22 cellular contexts compared by ENCODE assay signal in the genomic region with DNA sequence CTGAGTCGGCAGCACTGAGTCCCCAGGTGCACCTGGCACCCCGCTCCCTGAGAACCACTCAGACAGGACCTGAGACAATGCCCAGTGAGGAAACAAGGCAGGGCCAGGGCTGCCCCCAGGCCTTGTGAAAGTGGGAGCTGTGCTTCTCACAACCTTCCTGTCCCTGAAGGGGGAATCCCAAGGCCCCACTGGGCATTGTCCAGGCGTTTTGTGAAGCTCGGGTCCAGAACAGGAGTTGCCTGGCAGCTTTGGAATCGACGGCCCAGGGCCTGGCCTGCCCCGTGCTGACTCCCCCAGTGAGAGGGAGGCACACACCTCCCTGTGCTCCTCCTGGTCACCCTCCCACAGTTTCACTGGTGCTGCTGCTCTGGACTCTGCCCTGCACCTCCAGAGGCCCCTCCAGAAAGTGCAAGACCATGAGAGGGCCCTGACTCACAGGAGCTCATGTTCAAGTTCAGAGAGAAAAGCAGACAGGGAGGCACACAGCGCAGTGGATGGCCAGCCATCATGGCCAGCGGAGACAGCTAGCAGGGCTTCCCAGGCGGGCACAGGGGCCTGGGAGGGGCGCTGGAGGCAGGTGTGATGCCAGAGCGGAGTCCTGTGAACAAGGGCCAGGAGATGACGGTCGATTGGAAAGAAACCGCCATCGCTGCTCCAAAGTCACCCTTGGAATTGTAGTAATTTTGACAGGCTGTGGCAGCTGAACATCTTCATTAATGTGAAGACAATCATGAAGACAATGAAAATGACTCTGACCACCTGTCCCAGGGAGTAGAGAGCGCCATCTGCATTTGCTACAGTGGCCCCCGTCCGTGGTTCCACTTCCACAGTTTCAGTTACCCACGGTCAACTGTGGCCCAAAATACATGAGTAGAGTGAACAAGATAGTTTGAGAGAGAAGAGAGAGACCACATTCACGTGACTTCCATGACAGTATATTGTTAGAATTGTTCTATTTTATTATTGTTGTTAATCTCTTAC.
A peak's percentile ranks its signal among the peaks of the same experiment; 100 is the strongest.
DNase-seq lines count a peak whose midpoint lies in the region; ATAC-seq, FAIRE-seq and TF ChIP-seq lines count a peak whose summit lies in the region.
"Had no signal": no experiment of that assay in that cellular context is flagged by ENCODE, and none has a peak within 500 bp of the region (broad histone marks: within the 10 kb centered on the region; RNA-seq: fewer than 3 reads in every experiment).

No MANE protein-coding gene starts in this region.

- CTCF ChIA-PET in HepG2 (lab: Yijun Ruan, JAX; ENCODE audit: low intra/inter-chr PET ratio, low total read pairs) (no interaction called here), H1 (lab: Charles Lee; ENCODE audit: partially characterized antibody) (interaction anchor here (0.9 to 3.0 kb wide), 5 partner anchors 11 to 69 kb away, joined by 3 to 18 read pairs (median 4); no protein-coding TSS in a partner anchor)

- H3K79me1 ChIP-seq in H1 (ENCODE audit: low read depth, low read length): no peaks in the 10 kb centered on the region

- H4K20me1 ChIP-seq in HepG2 (ENCODE audit: insufficient read depth, low read length) (no peaks in the 10 kb centered on the region), H1 (replicated peaks in 1 of 2; ENCODE audit: control insufficient read depth in 1 of 2, insufficient read depth in 2 of 2, low read length in 2 of 2) (no peaks in the 10 kb centered on the region)

- H2BK12ac ChIP-seq in H1 (ENCODE audit: low read depth, low read length): no peak overlapping the region

- H3K4me1 ChIP-seq in HepG2 (ENCODE audit: insufficient read depth, low read length): no peaks in the 10 kb centered on the region
- H3K4me1 ChIP-seq in right lobe of liver: no peaks in the 10 kb centered on the region
- H3K4me1 ChIP-seq in H1 (replicated peaks in 1 of 4; ENCODE audit: control insufficient read depth in 3 of 4, insufficient read depth in 4 of 4, low read length in 3 of 4): 0 out of 7 replicates have a peak, but pooled peaks cover 0 to 2% (median 0%) of the 10 kb centered on the region in 4 experiments
- no peaks in the 10 kb centered on the region for H3K4me1 ChIP-seq in sigmoid colon
- H3K4me1 ChIP-seq: Caco-2 had no signal

- H2AFZ ChIP-seq in HepG2 (ENCODE audit: low read length) (no peak overlapping the region), H1 (ENCODE audit: low read length) (no peak overlapping the region)
- H2AFZ ChIP-seq: GM23338 had no signal

- H3K4me2 ChIP-seq in HepG2 (ENCODE audit: low read depth, low read length): no peak overlapping the region
- H3K4me2 ChIP-seq in H1 (ENCODE audit: insufficient read depth in 1 of 2, low read depth in 2 of 2, low read length in 2 of 2): no peak overlapping the region
- H3K4me2 ChIP-seq: GM23338 had no signal

- intact Hi-C loops in HepG2 (cut with micrococcal nuclease; ENCODE audit: unreplicated experiment): no loop called here
- intact Hi-C loops in right lobe of liver (cut with DNase I): no loop called here
- intact Hi-C loops in sigmoid colon (cut with DNase I): no loop called here

- no peak overlapping the region for H3K56ac ChIP-seq in H1 (replicated peaks; ENCODE audit: insufficient read length, low read depth, low read length)

- no peak overlapping the region for H2BK120ac ChIP-seq in H1 (replicated peaks; ENCODE audit: low read depth, low read length)

- ATAC-seq in HepG2 (no peak), right lobe of liver (no peak), GM19324 (IDR thresholded peaks at IDR 0.05; ENCODE audit: low FRiP score, unreplicated experiment) (no peak), HG03378 (IDR thresholded peaks at IDR 0.05; ENCODE audit: unreplicated experiment) (no peak), HG03520 (IDR thresholded peaks at IDR 0.05; ENCODE audit: unreplicated experiment) (no peak), HG02852 (IDR thresholded peaks at IDR 0.05; ENCODE audit: unreplicated experiment) (no peak)
- ATAC-seq: GM23338, HCT116, K562 had no signal

- H4K8ac ChIP-seq in H1 (ENCODE audit: extremely low read depth, insufficient read depth, low read length): peak overlapping the region; percentile 22; the same call in 1 of the 2 replicates

- H3K18ac ChIP-seq in H1 (ENCODE audit: extremely low read depth, low read length): no peak overlapping the region

- TF ChIP-seq RAD21 in HepG2 (CRISPR knock-in tag; IDR thresholded peaks at IDR 0.05) (no peak), H1 (IDR thresholded peaks at IDR 0.05 in 1 of 2, conservative IDR thresholded peaks at IDR 0.05 in 1 of 2; ENCODE audit: low read depth in 2 of 2, low read length in 2 of 2) (no peak)

- no peaks in the 10 kb centered on the region for H3K79me2 ChIP-seq in HepG2 (ENCODE audit: insufficient read depth, low read length)
- H3K79me2 ChIP-seq in H1 (ENCODE audit: control insufficient read depth in 1 of 2, insufficient read depth in 2 of 2, low read length in 2 of 2): no peaks in the 10 kb centered on the region

- H3K36me3 ChIP-seq in HepG2 (replicated peaks in 1 of 2; ENCODE audit: control insufficient read depth in 1 of 2, insufficient read depth in 2 of 2, low read length in 2 of 2) (no peaks in the 10 kb centered on the region), right lobe of liver (no peaks in the 10 kb centered on the region), H1 (ENCODE audit: control insufficient read depth in 2 of 4, insufficient read depth in 4 of 4, low read length in 3 of 4) (no peaks in the 10 kb centered on the region), sigmoid colon (no peaks in the 10 kb centered on the region)

- TF ChIP-seq EP300 in HepG2 (IDR thresholded peaks at IDR 0.05; ENCODE audit: low read depth in 2 of 2, low read length in 2 of 2): no peak
- TF ChIP-seq EP300 in HepG2 (CRISPR knock-in tag; IDR thresholded peaks at IDR 0.05; ENCODE audit: borderline replicate concordance): no peak
- no peak for TF ChIP-seq EP300 in H1 (IDR thresholded peaks at IDR 0.05; ENCODE audit: borderline replicate concordance in 1 of 2, low read depth in 2 of 2, low read length in 2 of 2)
- no peak for TF ChIP-seq EP300 in sigmoid colon (IDR thresholded peaks at IDR 0.05)

- no peak for TF ChIP-seq CTCF in HepG2 (CRISPR knock-in tag; IDR thresholded peaks at IDR 0.05)
- no peak for TF ChIP-seq CTCF in right lobe of liver (IDR thresholded peaks at IDR 0.05)
- no peak for TF ChIP-seq CTCF in H1 (IDR thresholded peaks at IDR 0.05; ENCODE audit: control extremely low read depth in 1 of 3, insufficient read depth in 1 of 3, low read depth in 1 of 3, low read length in 3 of 3)
- TF ChIP-seq CTCF in sigmoid colon (IDR thresholded peaks at IDR 0.05): no peak

- in situ Hi-C loops in HepG2 (cut with HindIII; ENCODE audit: extremely low pct_ligation_motif_present, low pct_unique_long_range_greater_than_20kb): loop anchor here (25.0 kb wide), 1 partner anchor 310 kb away; no protein-coding TSS in a partner anchor

- H2BK15ac ChIP-seq in H1 (ENCODE audit: low read length): no peak overlapping the region

- DNase-seq in HepG2 (ENCODE audit: low spot score) (no peak), right lobe of liver (no peak), H1 (ENCODE audit: low read depth in 1 of 2, low spot score in 2 of 2) (no peak), sigmoid colon (peak; percentile 53)
- DNase-seq: 8988T, C1 segment of cervical spinal cord, Caco-2, H7, HFFc6, IMR-90 had no signal

- H3K4me3 ChIP-seq in HepG2 (replicated peaks in 1 of 3; ENCODE audit: insufficient read depth in 1 of 3, low read depth in 2 of 3, low read length in 3 of 3): no peak overlapping the region
- H3K4me3 ChIP-seq in right lobe of liver: no peak overlapping the region
- H3K4me3 ChIP-seq in H1 (ENCODE audit: extremely low read depth in 1 of 4, insufficient read depth in 2 of 4, low read depth in 3 of 4, low read length in 4 of 4): no peak overlapping the region
- H3K4me3 ChIP-seq in sigmoid colon: no peak overlapping the region
- H3K4me3 ChIP-seq: GM23338, K562 had no signal

- H3K23ac ChIP-seq in H1 (ENCODE audit: insufficient read length): no peak overlapping the region

- no peak overlapping the region for H2BK20ac ChIP-seq in H1 (ENCODE audit: low read length)

- no TSS peak for BruUV-seq in HepG2 (replicated peaks; lab: Mats Ljungman, UMichigan)

- 26% methylated on average over 14 of the region's 21 CpGs for WGBS in HepG2 (ENCODE audit: low lambda C conversion rate)
- 84% methylated on average over 8 of the region's 21 CpGs for WGBS in right lobe of liver (ENCODE audit: insufficient coverage, low coverage, low lambda C conversion rate, missing lambda C conversion rate)
- 96% methylated on average over 21 of the region's 21 CpGs; no CpG with 5 or more reads in 1 of the 2 experiments for WGBS in H1 (ENCODE audit: extremely low coverage in 1 of 2, insufficient coverage in 1 of 2, insufficient read length in 1 of 2, insufficient replicate concordance in 2 of 2, low coverage in 1 of 2, low lambda C conversion rate in 2 of 2, missing lambda C conversion rate in 1 of 2), 2 experiments
- 91 to 92% methylated on average over 21 of the region's 21 CpGs for WGBS in sigmoid colon, 2 donors

- POLR2A ChIA-PET in HepG2 (lab: Yijun Ruan, JAX) (no interaction called here), H1 (lab: Charles Lee; ENCODE audit: partially characterized antibody) (no interaction called here)

- no peak overlapping the region for H2AK5ac ChIP-seq in H1 (ENCODE audit: low read depth, low read length)

- 0 out of 2 replicates have a peak, but pooled peaks cover 2% of the 10 kb centered on the region for H3K23me2 ChIP-seq in H1 (ENCODE audit: low read depth, low read length)

- no peak overlapping the region for H2BK5ac ChIP-seq in H1 (ENCODE audit: low read depth, low read length)

- H3K27me3 ChIP-seq in HepG2 (ENCODE audit: control insufficient read depth in 1 of 2, insufficient read depth in 2 of 2, low read length in 2 of 2) (peaks cover 0 to 52% of the 10 kb centered on the region in 2 experiments; a peak in 4 of 5 replicates), right lobe of liver (no peaks in the 10 kb centered on the region), H1 (replicated peaks in 1 of 4; ENCODE audit: control insufficient read depth in 3 of 4, extremely low read depth in 1 of 4, insufficient read depth in 3 of 4, low read length in 3 of 4) (no peaks in the 10 kb centered on the region), sigmoid colon (no peaks in the 10 kb centered on the region)

- FAIRE-seq in HepG2 (lab: Jason Lieb, UNC): no peak
- FAIRE-seq in H1 (lab: Jason Lieb, UNC): no peak
- FAIRE-seq: D721Med, G401.6, GM12891, GM19239, K562 had no signal

- TF ChIP-seq POLR2A in HepG2 (IDR thresholded peaks at IDR 0.05; ENCODE audit: insufficient read depth in 1 of 2, low read depth in 2 of 2, low read length in 2 of 2) (no peak), right lobe of liver (IDR thresholded peaks at IDR 0.05) (no peak), H1 (IDR thresholded peaks at IDR 0.05; ENCODE audit: control extremely low read depth in 1 of 2, low read depth in 2 of 2, low read length in 2 of 2) (no peak), sigmoid colon (IDR thresholded peaks at IDR 0.05) (no peak)

- H3K27ac ChIP-seq in HepG2 (ENCODE audit: extremely low read length, insufficient read depth, low read length): no peak overlapping the region
- no peak overlapping the region for H3K27ac ChIP-seq in right lobe of liver
- no peak overlapping the region for H3K27ac ChIP-seq in H1 (ENCODE audit: low read depth, low read length)
- no peak overlapping the region for H3K27ac ChIP-seq in sigmoid colon
- H3K27ac ChIP-seq: HL-60 had no signal

- H3K9me3 ChIP-seq in HepG2 (ENCODE audit: low read length) (no peaks in the 10 kb centered on the region), right lobe of liver (no peaks in the 10 kb centered on the region), H1 (ENCODE audit: insufficient read depth in 2 of 2, low read depth in 1 of 2, low read length in 1 of 2) (no peaks in the 10 kb centered on the region), sigmoid colon (no peaks in the 10 kb centered on the region)
- H3K9me3 ChIP-seq: Caco-2 had no signal

- no peak overlapping the region for H4K91ac ChIP-seq in H1 (replicated peaks; ENCODE audit: insufficient read length, low read length)

- no peak overlapping the region for H3K4ac ChIP-seq in H1 (replicated peaks; ENCODE audit: insufficient read length, low read depth, low read length)

- H3K9ac ChIP-seq in HepG2 (ENCODE audit: insufficient read depth, low read depth, low read length): no peak overlapping the region
- no peak overlapping the region for H3K9ac ChIP-seq in H1 (replicated peaks in 1 of 4; ENCODE audit: extremely low read depth in 1 of 4, low read depth in 3 of 4, low read length in 3 of 4)

- H3K14ac ChIP-seq in H1 (ENCODE audit: insufficient read length): no peak overlapping the region

- H4K5ac ChIP-seq in H1 (ENCODE audit: insufficient read length, low read depth, low read length): no peak overlapping the region
